Comparison of ENCODE assay signal across 1 cellular context in the genomic region with DNA sequence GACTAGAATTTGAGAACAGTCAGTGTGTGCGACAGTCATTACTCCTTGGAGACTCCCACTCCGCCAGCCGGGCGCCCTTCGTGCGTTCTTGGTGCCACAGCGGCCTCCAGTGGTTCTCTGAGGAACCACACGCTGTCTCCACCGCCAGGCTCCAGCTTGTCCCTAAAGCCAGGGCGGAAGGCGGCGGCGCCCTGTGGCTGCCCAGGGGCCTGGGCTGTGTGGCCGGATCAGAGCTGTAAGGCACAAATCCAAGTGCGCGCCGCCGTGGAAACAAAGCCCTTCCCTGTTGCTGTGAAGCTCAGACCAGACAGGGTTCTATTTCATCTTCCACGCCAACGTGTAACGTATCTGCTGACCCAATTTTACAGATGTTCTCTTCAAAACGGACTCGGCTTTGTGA.
TF ChIP-seq lines count a peak whose summit lies in the region.

No MANE protein-coding gene starts in this region.

TF ChIP-seq in GM12878, 131 proteins besides CTCF, POLR2A, EP300 and RAD21 (continued from another document):
- TF ChIP-seq, protein P1, sequence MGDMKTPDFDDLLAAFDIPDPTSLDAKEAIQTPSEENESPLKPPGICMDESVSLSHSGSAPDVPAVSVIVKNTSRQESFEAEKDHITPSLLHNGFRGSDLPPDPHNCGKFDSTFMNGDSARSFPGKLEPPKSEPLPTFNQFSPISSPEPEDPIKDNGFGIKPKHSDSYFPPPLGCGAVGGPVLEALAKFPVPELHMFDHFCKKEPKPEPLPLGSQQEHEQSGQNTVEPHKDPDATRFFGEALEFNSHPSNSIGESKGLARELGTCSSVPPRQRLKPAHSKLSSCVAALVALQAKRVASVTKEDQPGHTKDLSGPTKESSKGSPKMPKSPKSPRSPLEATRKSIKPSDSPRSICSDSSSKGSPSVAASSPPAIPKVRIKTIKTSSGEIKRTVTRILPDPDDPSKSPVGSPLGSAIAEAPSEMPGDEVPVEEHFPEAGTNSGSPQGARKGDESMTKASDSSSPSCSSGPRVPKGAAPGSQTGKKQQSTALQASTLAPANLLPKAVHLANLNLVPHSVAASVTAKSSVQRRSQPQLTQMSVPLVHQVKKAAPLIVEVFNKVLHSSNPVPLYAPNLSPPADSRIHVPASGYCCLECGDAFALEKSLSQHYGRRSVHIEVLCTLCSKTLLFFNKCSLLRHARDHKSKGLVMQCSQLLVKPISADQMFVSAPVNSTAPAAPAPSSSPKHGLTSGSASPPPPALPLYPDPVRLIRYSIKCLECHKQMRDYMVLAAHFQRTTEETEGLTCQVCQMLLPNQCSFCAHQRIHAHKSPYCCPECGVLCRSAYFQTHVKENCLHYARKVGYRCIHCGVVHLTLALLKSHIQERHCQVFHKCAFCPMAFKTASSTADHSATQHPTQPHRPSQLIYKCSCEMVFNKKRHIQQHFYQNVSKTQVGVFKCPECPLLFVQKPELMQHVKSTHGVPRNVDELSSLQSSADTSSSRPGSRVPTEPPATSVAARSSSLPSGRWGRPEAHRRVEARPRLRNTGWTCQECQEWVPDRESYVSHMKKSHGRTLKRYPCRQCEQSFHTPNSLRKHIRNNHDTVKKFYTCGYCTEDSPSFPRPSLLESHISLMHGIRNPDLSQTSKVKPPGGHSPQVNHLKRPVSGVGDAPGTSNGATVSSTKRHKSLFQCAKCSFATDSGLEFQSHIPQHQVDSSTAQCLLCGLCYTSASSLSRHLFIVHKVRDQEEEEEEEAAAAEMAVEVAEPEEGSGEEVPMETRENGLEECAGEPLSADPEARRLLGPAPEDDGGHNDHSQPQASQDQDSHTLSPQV (IDR thresholded peaks at IDR 0.05), result 0 out of 2 replicates have a peak, but pooled peaks have one; percentile 39
- no peak for TF ChIP-seq SMAD1 (IDR thresholded peaks at IDR 0.05; ENCODE audit: low read depth, partially characterized antibody)
- TF ChIP-seq MEF2B (IDR thresholded peaks at IDR 0.05; ENCODE audit: partially characterized antibody, poor library complexity, severe bottlenecking), result no peak
- TF ChIP-seq STAT3 (IDR thresholded peaks at IDR 0.05; ENCODE audit: low read depth, low read length), result no peak
- peak; percentile 14 for TF ChIP-seq SP1 (IDR thresholded peaks at IDR 0.05; ENCODE audit: low read depth, low read length)
- no peak for TF ChIP-seq POLR2AphosphoS5 (IDR thresholded peaks at IDR 0.05; ENCODE audit: low read length)
- TF ChIP-seq SMC3 (IDR thresholded peaks at IDR 0.05; ENCODE audit: borderline replicate concordance, low read length), result peak; percentile 75
- TF ChIP-seq YBX1 (IDR thresholded peaks at IDR 0.05), result no peak
- TF ChIP-seq HDGF (IDR thresholded peaks at IDR 0.05), result no peak
- no peak for TF ChIP-seq MXI1 (IDR thresholded peaks at IDR 0.05; ENCODE audit: low read depth, low read length)
- TF ChIP-seq CREB1 (IDR thresholded peaks at IDR 0.05; ENCODE audit: low read depth), result no peak
- no peak for TF ChIP-seq HDAC6 (IDR thresholded peaks at IDR 0.05; ENCODE audit: unreplicated experiment)
- no peak for TF ChIP-seq MEF2A (IDR thresholded peaks at IDR 0.05; ENCODE audit: insufficient read depth, low read depth, low read length)
- no peak for TF ChIP-seq POLR2AphosphoS2 (IDR thresholded peaks at IDR 0.05; ENCODE audit: low read depth, low read length)
- TF ChIP-seq IRF4 (IDR thresholded peaks at IDR 0.05; ENCODE audit: low read depth, low read length), result no peak
- TF ChIP-seq ETV6 (conservative IDR thresholded peaks at IDR 0.05 in 1 of 2, IDR thresholded peaks at IDR 0.05 in 1 of 2; ENCODE audit: borderline replicate concordance in 1 of 2, low read depth in 1 of 2), result no peak
- TF ChIP-seq ESRRA (IDR thresholded peaks at IDR 0.05; ENCODE audit: low read length), result no peak
- TF ChIP-seq, protein P2, sequence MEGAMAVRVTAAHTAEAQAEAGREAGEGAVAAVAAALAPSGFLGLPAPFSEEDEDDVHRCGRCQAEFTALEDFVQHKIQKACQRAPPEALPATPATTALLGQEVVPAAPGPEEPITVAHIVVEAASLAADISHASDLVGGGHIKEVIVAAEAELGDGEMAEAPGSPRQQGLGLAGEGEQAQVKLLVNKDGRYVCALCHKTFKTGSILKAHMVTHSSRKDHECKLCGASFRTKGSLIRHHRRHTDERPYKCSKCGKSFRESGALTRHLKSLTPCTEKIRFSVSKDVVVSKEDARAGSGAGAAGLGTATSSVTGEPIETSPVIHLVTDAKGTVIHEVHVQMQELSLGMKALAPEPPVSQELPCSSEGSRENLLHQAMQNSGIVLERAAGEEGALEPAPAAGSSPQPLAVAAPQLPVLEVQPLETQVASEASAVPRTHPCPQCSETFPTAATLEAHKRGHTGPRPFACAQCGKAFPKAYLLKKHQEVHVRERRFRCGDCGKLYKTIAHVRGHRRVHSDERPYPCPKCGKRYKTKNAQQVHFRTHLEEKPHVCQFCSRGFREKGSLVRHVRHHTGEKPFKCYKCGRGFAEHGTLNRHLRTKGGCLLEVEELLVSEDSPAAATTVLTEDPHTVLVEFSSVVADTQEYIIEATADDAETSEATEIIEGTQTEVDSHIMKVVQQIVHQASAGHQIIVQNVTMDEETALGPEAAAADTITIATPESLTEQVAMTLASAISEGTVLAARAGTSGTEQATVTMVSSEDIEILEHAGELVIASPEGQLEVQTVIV (IDR thresholded peaks at IDR 0.05; ENCODE audit: borderline replicate concordance, partially characterized antibody), result no peak
- 0 out of 2 replicates have a peak, but pooled peaks have one; percentile 34 for TF ChIP-seq YY1 (IDR thresholded peaks at IDR 0.05; ENCODE audit: low read depth, low read length)
- TF ChIP-seq, protein P3, sequence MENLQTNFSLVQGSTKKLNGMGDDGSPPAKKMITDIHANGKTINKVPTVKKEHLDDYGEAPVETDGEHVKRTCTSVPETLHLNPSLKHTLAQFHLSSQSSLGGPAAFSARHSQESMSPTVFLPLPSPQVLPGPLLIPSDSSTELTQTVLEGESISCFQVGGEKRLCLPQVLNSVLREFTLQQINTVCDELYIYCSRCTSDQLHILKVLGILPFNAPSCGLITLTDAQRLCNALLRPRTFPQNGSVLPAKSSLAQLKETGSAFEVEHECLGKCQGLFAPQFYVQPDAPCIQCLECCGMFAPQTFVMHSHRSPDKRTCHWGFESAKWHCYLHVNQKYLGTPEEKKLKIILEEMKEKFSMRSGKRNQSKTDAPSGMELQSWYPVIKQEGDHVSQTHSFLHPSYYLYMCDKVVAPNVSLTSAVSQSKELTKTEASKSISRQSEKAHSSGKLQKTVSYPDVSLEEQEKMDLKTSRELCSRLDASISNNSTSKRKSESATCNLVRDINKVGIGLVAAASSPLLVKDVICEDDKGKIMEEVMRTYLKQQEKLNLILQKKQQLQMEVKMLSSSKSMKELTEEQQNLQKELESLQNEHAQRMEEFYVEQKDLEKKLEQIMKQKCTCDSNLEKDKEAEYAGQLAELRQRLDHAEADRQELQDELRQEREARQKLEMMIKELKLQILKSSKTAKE (IDR thresholded peaks at IDR 0.05; ENCODE audit: low read depth, poor library complexity, severe bottlenecking), result no peak
- 0 out of 4 replicates have a peak, but pooled peaks of 1 of the 2 experiments have one; percentile 29 for TF ChIP-seq BHLHE40 (IDR thresholded peaks at IDR 0.05; ENCODE audit: borderline replicate concordance in 1 of 2, low read depth in 2 of 2, low read length in 1 of 2)
- no peak for TF ChIP-seq WRNIP1 (IDR thresholded peaks at IDR 0.05; ENCODE audit: borderline replicate concordance, low read depth, low read length)
- TF ChIP-seq, protein P4, sequence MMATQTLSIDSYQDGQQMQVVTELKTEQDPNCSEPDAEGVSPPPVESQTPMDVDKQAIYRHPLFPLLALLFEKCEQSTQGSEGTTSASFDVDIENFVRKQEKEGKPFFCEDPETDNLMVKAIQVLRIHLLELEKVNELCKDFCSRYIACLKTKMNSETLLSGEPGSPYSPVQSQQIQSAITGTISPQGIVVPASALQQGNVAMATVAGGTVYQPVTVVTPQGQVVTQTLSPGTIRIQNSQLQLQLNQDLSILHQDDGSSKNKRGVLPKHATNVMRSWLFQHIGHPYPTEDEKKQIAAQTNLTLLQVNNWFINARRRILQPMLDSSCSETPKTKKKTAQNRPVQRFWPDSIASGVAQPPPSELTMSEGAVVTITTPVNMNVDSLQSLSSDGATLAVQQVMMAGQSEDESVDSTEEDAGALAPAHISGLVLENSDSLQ (IDR thresholded peaks at IDR 0.05), result no peak
- TF ChIP-seq PAX5 (IDR thresholded peaks at IDR 0.05; ENCODE audit: borderline replicate concordance, low read depth, low read length), result no peak
- TF ChIP-seq SUZ12 (IDR thresholded peaks at IDR 0.05; ENCODE audit: unreplicated experiment), result no peak
- TF ChIP-seq, protein P5, sequence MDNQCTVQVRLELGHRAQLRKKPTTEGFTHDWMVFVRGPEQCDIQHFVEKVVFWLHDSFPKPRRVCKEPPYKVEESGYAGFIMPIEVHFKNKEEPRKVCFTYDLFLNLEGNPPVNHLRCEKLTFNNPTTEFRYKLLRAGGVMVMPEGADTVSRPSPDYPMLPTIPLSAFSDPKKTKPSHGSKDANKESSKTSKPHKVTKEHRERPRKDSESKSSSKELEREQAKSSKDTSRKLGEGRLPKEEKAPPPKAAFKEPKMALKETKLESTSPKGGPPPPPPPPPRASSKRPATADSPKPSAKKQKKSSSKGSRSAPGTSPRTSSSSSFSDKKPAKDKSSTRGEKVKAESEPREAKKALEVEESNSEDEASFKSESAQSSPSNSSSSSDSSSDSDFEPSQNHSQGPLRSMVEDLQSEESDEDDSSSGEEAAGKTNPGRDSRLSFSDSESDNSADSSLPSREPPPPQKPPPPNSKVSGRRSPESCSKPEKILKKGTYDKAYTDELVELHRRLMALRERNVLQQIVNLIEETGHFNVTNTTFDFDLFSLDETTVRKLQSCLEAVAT (IDR thresholded peaks at IDR 0.05), result no peak
- TF ChIP-seq TCF12 (IDR thresholded peaks at IDR 0.05; ENCODE audit: low read depth, low read length), result no peak
- no peak for TF ChIP-seq CHD4 (IDR thresholded peaks at IDR 0.05)
- no peak for TF ChIP-seq NR2F1 (conservative IDR thresholded peaks at IDR 0.05)
- no peak for TF ChIP-seq GABPA (IDR thresholded peaks at IDR 0.05; ENCODE audit: low read depth)
- peak; percentile 32; the same call in 1 of the 2 replicates for TF ChIP-seq LARP7 (IDR thresholded peaks at IDR 0.05)
